ENCODE assay signal across 7 cellular contexts in genomic region chr13:23584275-23584674, GRCh38. TPM values are rescaled to one million over a fixed set of nuclear protein-coding genes. Genes with fewer than 3 reads are reported as not detected.
"Had no signal": no experiment of that assay in that cellular context is flagged by ENCODE, and none has a peak within 500 bp of the region (broad histone marks: within the 10 kb centered on the region; RNA-seq: fewer than 3 reads in every experiment).

No MANE protein-coding gene starts in this region.

- H3K4me3 ChIP-seq: GM23338, K562 had no signal

- H3K27ac Mint-ChIP-seq: GM23338, H9 had no signal

- H3K4me3 Mint-ChIP-seq: GM23338, H9 had no signal

- H3K9me3 Mint-ChIP-seq: GM23338, H9 had no signal

- DNase-seq: H9, HCEC 1CT, IMR-90, KG1 had no signal

- ATAC-seq: GM23338, K562 had no signal

RNA-seq across cellular contexts. Expression of gene TNFRSF19, which starts 14.1 kb away (rescaled TPM):
- total RNA-seq: HT-29 had no signal
